ENCODE assay signal across 11 cellular contexts in the genomic region with DNA sequence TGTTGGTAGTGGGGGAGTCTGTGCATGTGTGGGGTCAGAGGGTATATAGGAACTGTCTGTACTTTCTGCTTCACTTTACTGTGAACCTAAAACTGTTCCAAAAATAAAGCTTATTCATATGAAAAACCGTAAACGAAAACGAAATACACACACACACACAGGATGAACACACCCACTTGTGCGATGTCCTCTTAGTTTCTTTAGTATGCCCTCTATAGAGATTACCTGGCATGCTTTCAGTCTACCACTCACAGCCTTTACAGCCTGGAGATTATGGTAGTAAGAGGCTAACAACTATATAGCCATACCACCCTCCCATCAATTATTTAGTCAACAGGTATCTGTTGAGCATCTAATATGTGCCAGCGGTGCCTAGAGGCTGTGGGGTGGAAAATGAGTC.
"Had no signal": no experiment of that assay in that cellular context is flagged by ENCODE, and none has a peak within 500 bp of the region (broad histone marks: within the 10 kb centered on the region; RNA-seq: fewer than 3 reads in every experiment).

No MANE protein-coding gene starts in this region.

- H3K4me3 ChIP-seq: K562 had no signal

- H3K27ac Mint-ChIP-seq: IgD-negative memory B cell had no signal

- H3K27me3 Mint-ChIP-seq: IgD-negative memory B cell had no signal

- H3K27ac ChIP-seq: HL-60, KMS-11 had no signal

- H3K4me3 Mint-ChIP-seq: IgD-negative memory B cell had no signal

- DNase-seq: IMR-90, Karpas-422, Kasumi-1, KBM-7, KG1 had no signal

- H3K4me1 Mint-ChIP-seq: IgD-negative memory B cell had no signal

- H3K36me3 Mint-ChIP-seq: IgD-negative memory B cell had no signal

- FAIRE-seq: HepG2, HTR-8/SVneo, K562 had no signal

- H3K9ac ChIP-seq: KMS-11 had no signal

- ATAC-seq: HepG2, K562 had no signal

- H3K4me2 ChIP-seq: KMS-11 had no signal
